17 cellular contexts compared by ENCODE assay signal in genomic region chr6:109062756-109063352, GRCh38.
"Had no signal": no experiment of that assay in that cellular context is flagged by ENCODE, and none has a peak within 500 bp of the region (broad histone marks: within the 10 kb centered on the region; RNA-seq: fewer than 3 reads in every experiment).

No MANE protein-coding gene starts in this region.

- H3K36me3 ChIP-seq: brain microvascular endothelial cell, prostate gland, SJSA1 had no signal

- H3K9me3 Mint-ChIP-seq: activated T-helper 1 cell treated with anti-CD3 and anti-CD28 coated beads, Interleukin-12 subunit alpha, Interleukin-12 subunit beta, Interleukin-2, Interleukin-4 antibody, amounts not matched to agents 30 ng/mL and 10 ng/mL and 1 ng/mL, durations not matched to agents 14 hours and 24 hours and 36 hours; stimulated activated naive B cell treated with anti-CD40 and anti-IgM and Interleukin-4, amounts not matched to agents 10 μg/mL and 1 μg/mL and 100 μg/mL, for 72 hours; type B pancreatic cell had no signal

- H3K9me3 ChIP-seq: prostate gland, SJSA1 had no signal

- H3K27ac ChIP-seq: brain microvascular endothelial cell, prostate gland, SJSA1 had no signal

- H3K27me3 Mint-ChIP-seq: stimulated activated naive B cell treated with anti-CD40 and anti-IgM and Interleukin-4, amounts not matched to agents 10 μg/mL and 1 μg/mL and 100 μg/mL, for 72 hours; type B pancreatic cell had no signal

- H3K4me3 Mint-ChIP-seq: activated T-helper 1 cell treated with anti-CD3 and anti-CD28 coated beads, Interleukin-12 subunit alpha, Interleukin-12 subunit beta, Interleukin-2, Interleukin-4 antibody, amounts not matched to agents 30 ng/mL and 10 ng/mL and 1 ng/mL, durations not matched to agents 14 hours and 24 hours and 36 hours; stimulated activated naive B cell treated with anti-CD40 and anti-IgM and Interleukin-4, amounts not matched to agents 10 μg/mL and 1 μg/mL and 100 μg/mL, for 72 hours; type B pancreatic cell had no signal

- ATAC-seq: esophagus mucosa; sciatic nerve; stimulated activated naive B cell treated with anti-CD40 and anti-IgM and Interleukin-4, amounts not matched to agents 10 μg/mL and 1 μg/mL and 100 μg/mL, for 72 hours had no signal

- H3K27ac Mint-ChIP-seq: activated T-helper 1 cell treated with anti-CD3 and anti-CD28 coated beads, Interleukin-12 subunit alpha, Interleukin-12 subunit beta, Interleukin-2, Interleukin-4 antibody, amounts not matched to agents 30 ng/mL and 10 ng/mL and 1 ng/mL, durations not matched to agents 14 hours and 24 hours and 36 hours; stimulated activated naive B cell treated with anti-CD40 and anti-IgM and Interleukin-4, amounts not matched to agents 10 μg/mL and 1 μg/mL and 100 μg/mL, for 72 hours; type B pancreatic cell had no signal

- DNase-seq: activated CD4-positive, alpha-beta T cell treated with anti-CD3 and anti-CD28 coated beads for 1 hour; activated CD4-positive, alpha-beta T cell treated with anti-CD3 and anti-CD28 coated beads, Interleukin-2, amount 50 U/mL, for 48 hours; activated CD8-positive, alpha-beta memory T cell treated with anti-CD3 and anti-CD28 coated beads, Interleukin-2, amount 50 U/mL, for 4 hours; activated naive CD4-positive, alpha-beta T cell treated with Interleukin-2 at 50 U/mL for 16 hours; brain microvascular endothelial cell; islet precursor cell; nucleus accumbens; stimulated activated CD4-positive, alpha-beta T cell treated with anti-CD3 and anti-CD28 coated beads, Interleukin-2, amount 100 ng/mL, for 24 hours; stimulated activated naive B cell treated with anti-CD40 and anti-IgM and Interleukin-4, amounts not matched to agents 10 μg/mL and 1 μg/mL and 100 μg/mL, for 72 hours; substantia nigra; T1000 had no signal

- H3K27me3 ChIP-seq: brain microvascular endothelial cell, SJSA1 had no signal

- H3K4me3 ChIP-seq: prostate gland, SJSA1 had no signal

- H3K36me3 Mint-ChIP-seq: type B pancreatic cell had no signal
